8 cellular contexts compared by ENCODE assay signal in genomic region chr11:133946541-133947297, GRCh38. TPM values are rescaled to one million over a fixed set of nuclear protein-coding genes. Genes with fewer than 3 reads are reported as not detected.
A peak's percentile ranks its signal among the peaks of the same experiment; 100 is the strongest.
DNase-seq lines count a peak whose midpoint lies in the region; ATAC-seq and TF ChIP-seq lines count a peak whose summit lies in the region.

No MANE protein-coding gene starts in this region.

- no peaks in the 10 kb centered on the region for H3K27me3 Mint-ChIP-seq in activated naive CD4-positive, alpha-beta T cell treated with anti-CD3 and anti-CD28 coated beads, Interleukin-2, amount 50 U/mL, for 24 hours
- H3K27me3 Mint-ChIP-seq in effector memory CD8-positive, alpha-beta T cell: peaks cover 0 to 21% of the 10 kb centered on the region in 2 donors
- H3K27me3 Mint-ChIP-seq in stimulated activated naive CD8-positive, alpha-beta T cell treated with anti-CD3 and anti-CD28 coated beads, Interleukin-15, amount 100 ng/mL, for 72 hours: no peaks in the 10 kb centered on the region
- peaks cover 0 to 22% of the 10 kb centered on the region in 2 donors for H3K27me3 Mint-ChIP-seq in natural killer cell (ENCODE audit: low read depth in 2 of 2)

- H3K4me1 Mint-ChIP-seq in activated naive CD4-positive, alpha-beta T cell treated with anti-CD3 and anti-CD28 coated beads, Interleukin-2, amount 50 U/mL, for 24 hours: peaks cover 62% of the 10 kb centered on the region
- peaks cover 35 to 43% of the 10 kb centered on the region in 2 donors for H3K4me1 Mint-ChIP-seq in effector memory CD8-positive, alpha-beta T cell (ENCODE audit: low read depth in 2 of 2)
- peaks cover 87% of the 10 kb centered on the region for H3K4me1 Mint-ChIP-seq in stimulated activated naive CD8-positive, alpha-beta T cell treated with anti-CD3 and anti-CD28 coated beads, Interleukin-15, amount 100 ng/mL, for 72 hours
- H3K4me1 Mint-ChIP-seq in natural killer cell: peaks cover 14 to 32% of the 10 kb centered on the region in 2 donors

- H3K9me3 Mint-ChIP-seq in activated naive CD4-positive, alpha-beta T cell treated with anti-CD3 and anti-CD28 coated beads, Interleukin-2, amount 50 U/mL, for 24 hours: no peaks in the 10 kb centered on the region
- H3K9me3 Mint-ChIP-seq in effector memory CD8-positive, alpha-beta T cell: no peaks in the 10 kb centered on the region
- H3K9me3 Mint-ChIP-seq in stimulated activated naive CD8-positive, alpha-beta T cell treated with anti-CD3 and anti-CD28 coated beads, Interleukin-15, amount 100 ng/mL, for 72 hours: no peaks in the 10 kb centered on the region
- no peaks in the 10 kb centered on the region for H3K9me3 Mint-ChIP-seq in natural killer cell

- no peak overlapping the region for H3K4me3 Mint-ChIP-seq in activated naive CD4-positive, alpha-beta T cell treated with anti-CD3 and anti-CD28 coated beads, Interleukin-2, amount 50 U/mL, for 24 hours
- peak overlapping the region; percentile 19 to 37 for H3K4me3 Mint-ChIP-seq in effector memory CD8-positive, alpha-beta T cell
- peak overlapping the region; percentile 71 to 89 for H3K4me3 Mint-ChIP-seq in stimulated activated naive CD8-positive, alpha-beta T cell treated with anti-CD3 and anti-CD28 coated beads, Interleukin-15, amount 100 ng/mL, for 72 hours
- H3K4me3 Mint-ChIP-seq in natural killer cell: no peak overlapping the region

- ATAC-seq in effector memory CD8-positive, alpha-beta T cell (replicated peaks): no peak
- peak; percentile 44 for ATAC-seq in stimulated activated naive CD8-positive, alpha-beta T cell treated with anti-CD3 and anti-CD28 coated beads, Interleukin-15, amount 100 ng/mL, for 72 hours
- ATAC-seq in natural killer cell (no peak), GM21423 (IDR thresholded peaks at IDR 0.05; ENCODE audit: unreplicated experiment) (no peak)

- DNase-seq in activated naive CD4-positive, alpha-beta T cell treated with Interleukin-2 at 50 U/mL for 16 hours: no peak
- DNase-seq in NCI-H82 treated with DMSO at 0.1 percent for 48 hours (lab: John Stamatoyannopoulos, UW; ENCODE audit: unreplicated experiment): peak; percentile 39
- no peak for DNase-seq in effector memory CD8-positive, alpha-beta T cell
- DNase-seq in stimulated activated naive CD8-positive, alpha-beta T cell treated with anti-CD3 and anti-CD28 coated beads, Interleukin-15, amount 100 ng/mL, for 72 hours: peak; percentile 55 to 82
- no peak for DNase-seq in natural killer cell
- DNase-seq in AG20443 (ENCODE audit: low spot score): no peak

- H3K27ac Mint-ChIP-seq in activated naive CD4-positive, alpha-beta T cell treated with anti-CD3 and anti-CD28 coated beads, Interleukin-2, amount 50 U/mL, for 24 hours: peak overlapping the region; percentile 17
- peak overlapping the region in 1 of 2 donors; percentile 93 for H3K27ac Mint-ChIP-seq in effector memory CD8-positive, alpha-beta T cell
- H3K27ac Mint-ChIP-seq in stimulated activated naive CD8-positive, alpha-beta T cell treated with anti-CD3 and anti-CD28 coated beads, Interleukin-15, amount 100 ng/mL, for 72 hours: peak overlapping the region in 1 of 2 donors; percentile 93
- H3K27ac Mint-ChIP-seq in natural killer cell: peak overlapping the region in 1 of 2 donors; percentile 14

- no peak for TF ChIP-seq CTCF in natural killer cell (IDR thresholded peaks at IDR 0.05)

- peaks cover 2% of the 10 kb centered on the region for H3K36me3 Mint-ChIP-seq in activated naive CD4-positive, alpha-beta T cell treated with anti-CD3 and anti-CD28 coated beads, Interleukin-2, amount 50 U/mL, for 24 hours
- H3K36me3 Mint-ChIP-seq in effector memory CD8-positive, alpha-beta T cell (ENCODE audit: insufficient read depth): peaks cover 29% of the 10 kb centered on the region
- H3K36me3 Mint-ChIP-seq in natural killer cell: no peaks in the 10 kb centered on the region

- intact Hi-C loops in natural killer cell (cut with micrococcal nuclease): no loop called here

RNA-seq across cellular contexts. Expression of gene IGSF9B, which starts 10.0 kb away (rescaled TPM):
- total RNA-seq in natural killer cell: 1 to 10 TPM; 2.2 to 6.1 (median 4.3) TPM

Comparison
In these comparisons a context has a peak if more than half of its experiments do, and no peak if none do; other contexts are left out.
1. H3K4me3 Mint-ChIP-seq: peak in effector memory CD8-positive, alpha-beta T cell (2 of 2) and stimulated activated naive CD8-positive, alpha-beta T cell treated with anti-CD3 and anti-CD28 coated beads, Interleukin-15, amount 100 ng/mL, for 72 hours (2 of 2); none in activated naive CD4-positive, alpha-beta T cell treated with anti-CD3 and anti-CD28 coated beads, Interleukin-2, amount 50 U/mL, for 24 hours (single experiment) and natural killer cell (single experiment).
2. DNase-seq: peak in NCI-H82 treated with DMSO at 0.1 percent for 48 hours (single experiment) and stimulated activated naive CD8-positive, alpha-beta T cell treated with anti-CD3 and anti-CD28 coated beads, Interleukin-15, amount 100 ng/mL, for 72 hours (2 of 2); none in activated naive CD4-positive, alpha-beta T cell treated with Interleukin-2 at 50 U/mL for 16 hours (single experiment), effector memory CD8-positive, alpha-beta T cell (0 of 3), natural killer cell (single experiment) and AG20443 (single experiment).